Comparison of ENCODE assay signal across 18 cellular contexts in the genomic region with DNA sequence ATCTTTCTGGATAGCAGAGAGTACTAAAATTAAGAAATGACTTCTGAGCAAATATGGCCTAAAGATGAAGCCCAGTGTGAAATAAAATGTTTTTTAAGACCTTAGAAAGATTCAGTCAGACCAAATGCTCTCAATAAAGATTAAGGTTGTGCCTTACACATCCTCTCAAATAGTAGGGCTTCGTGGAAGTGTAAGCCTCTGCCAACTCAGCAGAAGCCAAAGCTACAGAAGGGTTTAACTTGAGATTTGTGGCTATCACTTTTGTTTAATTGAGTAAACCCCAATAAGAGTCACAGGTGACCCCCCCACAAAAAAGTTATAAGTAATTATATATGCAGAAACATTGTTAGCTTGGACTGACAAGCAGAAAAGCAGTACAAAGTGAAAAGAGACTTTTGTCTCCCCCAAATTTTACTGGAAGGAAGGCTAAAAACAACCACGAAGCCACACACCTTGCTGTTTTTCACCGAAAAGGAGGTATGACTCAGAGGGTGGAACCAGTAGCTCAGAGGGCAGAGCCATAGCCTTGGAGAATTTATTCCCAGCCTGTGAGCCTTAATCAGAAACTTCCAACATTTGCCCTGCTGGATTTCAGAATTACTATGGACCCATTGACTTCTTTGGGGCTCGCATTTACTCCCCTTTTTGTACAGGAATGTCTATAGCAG. TPM values are rescaled to one million over a fixed set of nuclear protein-coding genes. Genes with fewer than 3 reads are reported as not detected.
A peak's percentile ranks its signal among the peaks of the same experiment; 100 is the strongest.
DNase-seq lines count a peak whose midpoint lies in the region; ATAC-seq and TF ChIP-seq lines count a peak whose summit lies in the region.
"Had no signal": no experiment of that assay in that cellular context is flagged by ENCODE, and none has a peak within 500 bp of the region (broad histone marks: within the 10 kb centered on the region; RNA-seq: fewer than 3 reads in every experiment).

No MANE protein-coding gene starts in this region.

- no peaks in the 10 kb centered on the region for H3K27me3 ChIP-seq in mammary epithelial cell (ENCODE audit: insufficient read depth, low read length)
- H3K27me3 ChIP-seq: gastrocnemius medialis, left lung had no signal

- peak; percentile 67 to 87 for ATAC-seq in activated naive CD4-positive, alpha-beta T cell treated with anti-CD3 and anti-CD28 coated beads, Interleukin-2, amount 50 U/mL, for 72 hours
- ATAC-seq in stimulated activated naive CD8-positive, alpha-beta T cell treated with anti-CD3 and anti-CD28 coated beads, Interleukin-15, amount 100 ng/mL, for 72 hours, result peak; percentile 74
- no peak for ATAC-seq in GM19463 (IDR thresholded peaks at IDR 0.05; ENCODE audit: unreplicated experiment)
- ATAC-seq: gastrocnemius medialis, left lung, sciatic nerve had no signal

- H3K4me1 ChIP-seq in mammary epithelial cell (ENCODE audit: insufficient read depth, low read length), result peaks cover 10% of the 10 kb centered on the region
- H3K4me1 ChIP-seq: gastrocnemius medialis, left lung had no signal

- peak overlapping the region in 1 of 2 donors; percentile 58 for H3K4me3 Mint-ChIP-seq in stimulated activated naive CD8-positive, alpha-beta T cell treated with anti-CD3 and anti-CD28 coated beads, Interleukin-15, amount 100 ng/mL, for 72 hours
- H3K4me3 Mint-ChIP-seq in Calu3 (ENCODE audit: low read depth, unreplicated experiment), result no peak overlapping the region

- H3K9ac ChIP-seq in mammary epithelial cell (ENCODE audit: insufficient read depth, low read length), result no peak overlapping the region
- H3K9ac ChIP-seq: SK-N-SH had no signal

- no peaks in the 10 kb centered on the region for H3K9me3 ChIP-seq in mammary epithelial cell (replicated peaks; ENCODE audit: insufficient read depth, low read length)
- H3K9me3 ChIP-seq: gastrocnemius medialis, left lung, SK-N-SH had no signal

- peak overlapping the region; percentile 1 to 79 for H3K27ac Mint-ChIP-seq in activated naive CD4-positive, alpha-beta T cell treated with anti-CD3 and anti-CD28 coated beads, Interleukin-2, amount 50 U/mL, for 72 hours
- peak overlapping the region in 1 of 2 donors; percentile 29 for H3K27ac Mint-ChIP-seq in stimulated activated naive CD8-positive, alpha-beta T cell treated with anti-CD3 and anti-CD28 coated beads, Interleukin-15, amount 100 ng/mL, for 72 hours
- no peak overlapping the region for H3K27ac Mint-ChIP-seq in Calu3 (ENCODE audit: unreplicated experiment)

- no peak overlapping the region for H3K27ac ChIP-seq in mammary epithelial cell (ENCODE audit: insufficient read depth, low read depth, low read length)
- H3K27ac ChIP-seq: gastrocnemius medialis, left lung had no signal

- H3K4me2 ChIP-seq in mammary epithelial cell (ENCODE audit: insufficient read depth, low read depth, low read length), result no peak overlapping the region
- H3K4me2 ChIP-seq: SK-N-SH had no signal

- H3K36me3 Mint-ChIP-seq in activated naive CD4-positive, alpha-beta T cell treated with anti-CD3 and anti-CD28 coated beads, Interleukin-2, amount 50 U/mL, for 72 hours, result peaks cover 15 to 28% of the 10 kb centered on the region in 2 donors
- H3K36me3 Mint-ChIP-seq in Calu3 (ENCODE audit: insufficient read depth, unreplicated experiment), result no peaks in the 10 kb centered on the region

- WGBS in mammary epithelial cell (ENCODE audit: low coverage, missing lambda C conversion rate), result 77% methylated on average over 4 of the region's 4 CpGs

- no peaks in the 10 kb centered on the region for H3K36me3 ChIP-seq in mammary epithelial cell (ENCODE audit: insufficient read depth, low read length)

- no peaks in the 10 kb centered on the region for H3K9me3 Mint-ChIP-seq in activated naive CD4-positive, alpha-beta T cell treated with anti-CD3 and anti-CD28 coated beads, Interleukin-2, amount 50 U/mL, for 72 hours
- no peaks in the 10 kb centered on the region for H3K9me3 Mint-ChIP-seq in stimulated activated naive CD8-positive, alpha-beta T cell treated with anti-CD3 and anti-CD28 coated beads, Interleukin-15, amount 100 ng/mL, for 72 hours
- H3K9me3 Mint-ChIP-seq in Calu3 (ENCODE audit: low read depth, unreplicated experiment), result no peaks in the 10 kb centered on the region

- peaks cover 23% of the 10 kb centered on the region for H3K4me1 Mint-ChIP-seq in stimulated activated naive CD8-positive, alpha-beta T cell treated with anti-CD3 and anti-CD28 coated beads, Interleukin-15, amount 100 ng/mL, for 72 hours
- H3K4me1 Mint-ChIP-seq in Calu3 (ENCODE audit: low read depth, unreplicated experiment), result peaks cover 9% of the 10 kb centered on the region

- peak in 1 of 2 donors; percentile 9 for DNase-seq in activated naive CD4-positive, alpha-beta T cell treated with anti-CD3 and anti-CD28 coated beads, Interleukin-2, amount 50 U/mL, for 72 hours (ENCODE audit: low spot score in 2 of 2)
- DNase-seq in activated naive CD4-positive, alpha-beta T cell (lab: John Stamatoyannopoulos, UW), result no peak
- peak; percentile 30 for DNase-seq in RPMI8226
- peak; percentile 52 for DNase-seq in mammary epithelial cell
- peak in 1 of 2 donors; percentile 25 for DNase-seq in stimulated activated naive CD8-positive, alpha-beta T cell treated with anti-CD3 and anti-CD28 coated beads, Interleukin-15, amount 100 ng/mL, for 72 hours
- no peak for DNase-seq in KBM-7
- no peak for DNase-seq in Calu3
- DNase-seq: cerebellar nuclear complex; COR-L47; gastrocnemius medialis; left lung; NCI-H2029; NCI-H69; SK-N-SH; stimulated activated CD4-positive, alpha-beta T cell treated with anti-CD3 and anti-CD28 coated beads, Interleukin-1b, Interleukin-23, amount 100 ng/mL, for 48 hours; substantia nigra had no signal

- BruUV-seq in mammary epithelial cell (replicated peaks; lab: Mats Ljungman, UMichigan) (no TSS peak), Calu3 (replicated peaks; lab: Mats Ljungman, UMichigan) (no TSS peak)

- no peak overlapping the region for H2AFZ ChIP-seq in mammary epithelial cell (ENCODE audit: low read depth, low read length)

- H3K4me3 ChIP-seq in mammary epithelial cell (replicated peaks in 1 of 3; ENCODE audit: insufficient read depth in 1 of 3, low read depth in 2 of 3, low read length in 3 of 3), result no peak overlapping the region
- H3K4me3 ChIP-seq: gastrocnemius medialis, left lung had no signal

- intact Hi-C loops in mammary epithelial cell (cut with micrococcal nuclease) (no loop called here), Calu3 (cut with micrococcal nuclease; ENCODE audit: unreplicated experiment) (no loop called here)

- TF ChIP-seq CTCF in mammary epithelial cell (conservative IDR thresholded peaks at IDR 0.05 in 1 of 2, IDR thresholded peaks at IDR 0.05 in 1 of 2; ENCODE audit: extremely low read depth in 1 of 2, insufficient read depth in 1 of 2, low read depth in 1 of 2, low read length in 2 of 2), result no peak
- no peak for TF ChIP-seq CTCF in Calu3 (IDR thresholded peaks at IDR 0.05; ENCODE audit: unreplicated experiment)

- no peaks in the 10 kb centered on the region for H3K27me3 Mint-ChIP-seq in stimulated activated naive CD8-positive, alpha-beta T cell treated with anti-CD3 and anti-CD28 coated beads, Interleukin-15, amount 100 ng/mL, for 72 hours
- H3K27me3 Mint-ChIP-seq in Calu3 (ENCODE audit: unreplicated experiment), result no peaks in the 10 kb centered on the region

- H3K79me2 ChIP-seq in mammary epithelial cell (ENCODE audit: insufficient read depth, low read length), result no peaks in the 10 kb centered on the region

- in situ Hi-C loops in mammary epithelial cell (cut with MboI; ENCODE audit: low sequenced_read_pairs in 2 of 2) (no loop called here), KBM-7 (cut with MboI; ENCODE audit: low pct_unique_long_range_greater_than_20kb, low sequenced_read_pairs) (no loop called here)

- CTCF ChIA-PET in mammary epithelial cell (lab: Charles Lee; ENCODE audit: low non-redundant PET) (no interaction called here), Calu3 (lab: Charles Lee) (no interaction called here)

- dilution Hi-C loops in mammary epithelial cell (cut with HindIII; ENCODE audit: low sequenced_read_pairs), result no loop called here

- no peaks in the 10 kb centered on the region for H4K20me1 ChIP-seq in mammary epithelial cell (ENCODE audit: insufficient read depth, low read length)

RNA-seq across cellular contexts. Expression of gene RPS6KC1, which starts 31.9 kb away (rescaled TPM):
- total RNA-seq in activated naive CD4-positive, alpha-beta T cell treated with anti-CD3 and anti-CD28 coated beads, Interleukin-2, amount 50 U/mL, for 72 hours, result 10 to 100 TPM in 1 of 2 donors, 1 to 10 TPM in 1; 8.7 to 13.0 TPM
- 10 to 100 TPM; 17.2 to 23.8 TPM for total RNA-seq in mammary epithelial cell
- polyA plus RNA-seq in mammary epithelial cell, result 5.2 TPM
- polyA minus RNA-seq in mammary epithelial cell, result 17.5 TPM
- 23.5 and 24.1 TPM in 2 replicates for total RNA-seq in Calu3 (2022)

Comparison
In these comparisons a context has a peak if more than half of its experiments do, and no peak if none do; other contexts are left out.
1. DNase-seq: peak in RPMI8226 (single experiment) and mammary epithelial cell (single experiment); none in activated naive CD4-positive, alpha-beta T cell (0 of 4), KBM-7 (single experiment) and Calu3 (single experiment).